ENCODE assay signal across 8 cellular contexts in the genomic region with DNA sequence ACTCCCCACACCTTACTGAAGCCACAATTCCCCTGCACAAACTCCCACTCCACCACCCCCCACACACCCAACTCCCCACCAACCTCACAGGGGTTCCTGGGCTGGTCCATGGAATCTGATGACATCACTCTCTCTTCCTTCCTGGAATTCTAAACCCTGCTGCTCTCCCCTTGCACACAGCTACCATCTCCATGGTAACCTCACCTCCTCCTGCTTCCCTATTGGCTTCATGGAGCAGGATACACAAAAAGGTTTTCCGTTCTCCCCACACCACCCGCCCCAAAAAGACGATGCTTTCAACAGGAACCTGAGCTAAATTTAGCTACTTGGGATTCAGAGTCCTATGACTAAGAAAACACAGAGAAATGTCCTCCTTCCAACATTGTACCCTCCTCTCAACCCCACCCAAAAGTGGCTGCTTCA.
A peak's percentile ranks its signal among the peaks of the same experiment; 100 is the strongest.
DNase-seq lines count a peak whose midpoint lies in the region; ATAC-seq and TF ChIP-seq lines count a peak whose summit lies in the region.

No MANE protein-coding gene starts in this region.

- no peaks in the 10 kb centered on the region for H3K27me3 ChIP-seq in IMR-90 (ENCODE audit: control insufficient read depth, insufficient read depth, low read length)
- no peaks in the 10 kb centered on the region for H3K27me3 ChIP-seq in breast epithelium

- H3K4ac ChIP-seq in IMR-90 (ENCODE audit: low read depth, low read length), result peak overlapping the region; percentile 66

- dilution Hi-C loops in IMR-90 (cut with HindIII; ENCODE audit: low sequenced_read_pairs, unreplicated experiment), result no loop called here

- H2BK5ac ChIP-seq in IMR-90 (ENCODE audit: low read depth, low read length, poor library complexity, severe bottlenecking), result peak overlapping the region; percentile 55

- WGBS in IMR-90 (ENCODE audit: extremely low coverage in 2 of 2, insufficient read length in 1 of 2), 2 experiments, result no CpG with 5 or more reads among the region's 3 CpGs

- TF ChIP-seq CTCF in IMR-90 (conservative IDR thresholded peaks at IDR 0.05; ENCODE audit: low read depth, low read length) (no peak), breast epithelium (IDR thresholded peaks at IDR 0.05) (no peak), GM10248 (IDR thresholded peaks at IDR 0.05; ENCODE audit: control extremely low read depth, extremely low read depth, low read depth, missing control alignments) (no peak)

- no peak for TF ChIP-seq RAD21 in IMR-90 (IDR thresholded peaks at IDR 0.05; ENCODE audit: low read length)

- peak overlapping the region; percentile 70 for H2BK120ac ChIP-seq in IMR-90 (ENCODE audit: low read depth, low read length)

- H2AK9ac ChIP-seq in IMR-90 (replicated peaks; ENCODE audit: low read depth, low read length, poor library complexity), result peak overlapping the region; percentile 32

- peak overlapping the region; percentile 74 for H3K4me2 ChIP-seq in IMR-90 (ENCODE audit: low read depth, low read length)

- DNase-seq in IMR-90 (peak; percentile 90), breast epithelium (ENCODE audit: low spot score in 2 of 2) (no peak), iPS-NIHi7 (ENCODE audit: extremely low spot score) (peak; percentile 90), stromal cell of bone marrow (ENCODE audit: low read depth) (peak; percentile 73), NCI-H446 treated with DMSO at 0.1 percent for 48 hours (lab: John Stamatoyannopoulos, UW) (no peak), GM10248 (ENCODE audit: extremely low spot score) (no peak), activated T-cell treated with anti-CD3 and anti-CD28 coated beads for 4 hours (no peak)
- no peak for DNase-seq in stimulated activated naive B cell treated with anti-CD40 and anti-IgM and Interleukin-4, amounts not matched to agents 10 μg/mL and 1 μg/mL and 100 μg/mL, for 72 hours

- H3K4me1 Mint-ChIP-seq in stimulated activated naive B cell treated with anti-CD40 and anti-IgM and Interleukin-4, amounts not matched to agents 10 μg/mL and 1 μg/mL and 100 μg/mL, for 72 hours, result no peaks in the 10 kb centered on the region

- intact Hi-C loops in IMR-90 (cut with micrococcal nuclease), result loop anchor here (5.0 kb wide), 1 partner anchor 66 kb away; the partner anchor contains the start of gene RBFOX2
- intact Hi-C loops in breast epithelium (cut with DNase I; ENCODE audit: low total_unique reads), result no loop called here

- peaks cover 19% of the 10 kb centered on the region for H4K20me1 ChIP-seq in IMR-90 (ENCODE audit: insufficient read depth, low read length)

- CTCF ChIA-PET in IMR-90 (lab: Yijun Ruan, JAX) (interaction anchor here (0.9 to 1.0 kb wide), 2 partner anchors 21 to 62 kb away, joined by 3 read pairs; no protein-coding TSS in a partner anchor), GM10248 (lab: Yijun Ruan, JAX) (interaction anchor here (1.4 to 1.7 kb wide), 3 partner anchors 9 to 11 kb away, joined by 3 to 5 read pairs (median 4); no protein-coding TSS in a partner anchor)

- H3K14ac ChIP-seq in IMR-90 (replicated peaks; ENCODE audit: low read depth, low read length), result peak overlapping the region; percentile 58

- H2BK15ac ChIP-seq in IMR-90 (ENCODE audit: low read depth, low read length), result peak overlapping the region; percentile 20; the same call in 2 of the 3 replicates

- H4K91ac ChIP-seq in IMR-90 (ENCODE audit: insufficient read depth, low read depth, low read length), result peak overlapping the region; percentile 30; the same call in 1 of the 2 replicates

- in situ Hi-C loops in IMR-90 (cut with MboI; ENCODE audit: low sequenced_read_pairs), result no loop called here

- H3K9me1 ChIP-seq in IMR-90 (ENCODE audit: insufficient read depth, low read length), result peaks cover 8% of the 10 kb centered on the region

- H3K9ac ChIP-seq in IMR-90 (ENCODE audit: low read depth, low read length), result no peak overlapping the region

- H3K27me3 Mint-ChIP-seq in stimulated activated naive B cell treated with anti-CD40 and anti-IgM and Interleukin-4, amounts not matched to agents 10 μg/mL and 1 μg/mL and 100 μg/mL, for 72 hours, result peaks cover 12 to 14% of the 10 kb centered on the region in 2 donors

- H3K56ac ChIP-seq in IMR-90 (ENCODE audit: extremely low read depth, insufficient read depth, low read length), result no peak overlapping the region

- peak; percentile 96 for ATAC-seq in IMR-90 (ENCODE audit: low read depth)
- no peak for ATAC-seq in stimulated activated naive B cell treated with anti-CD40 and anti-IgM and Interleukin-4, amounts not matched to agents 10 μg/mL and 1 μg/mL and 100 μg/mL, for 72 hours (replicated peaks)

- H3K4me3 Mint-ChIP-seq in stimulated activated naive B cell treated with anti-CD40 and anti-IgM and Interleukin-4, amounts not matched to agents 10 μg/mL and 1 μg/mL and 100 μg/mL, for 72 hours, result no peak overlapping the region

- H3K79me1 ChIP-seq in IMR-90 (ENCODE audit: low read depth in 1 of 2, low read length in 2 of 2), result peaks cover 50 to 81% of the 10 kb centered on the region in 2 experiments

- H3K27ac Mint-ChIP-seq in stimulated activated naive B cell treated with anti-CD40 and anti-IgM and Interleukin-4, amounts not matched to agents 10 μg/mL and 1 μg/mL and 100 μg/mL, for 72 hours, result no peak overlapping the region

- peak overlapping the region; percentile 41 for H2BK20ac ChIP-seq in IMR-90 (ENCODE audit: low read depth, low read length)

- H3K23ac ChIP-seq in IMR-90 (ENCODE audit: low read depth, low read length), result peak overlapping the region; percentile 25; the same call in 1 of the 2 replicates

- peak overlapping the region in 1 of 2 experiments; percentile 74; a peak in 1 of 4 replicates for H4K8ac ChIP-seq in IMR-90 (ENCODE audit: low read depth in 2 of 2, low read length in 2 of 2)

- H2AFZ ChIP-seq in IMR-90 (replicated peaks; ENCODE audit: low read length, poor library complexity), result no peak overlapping the region

- peak overlapping the region; percentile 38; the same call in 1 of the 2 replicates for H3K18ac ChIP-seq in IMR-90 (ENCODE audit: low read depth, low read length)

- H3K9me3 ChIP-seq in IMR-90 (ENCODE audit: control insufficient read depth, insufficient read depth, low read length) (no peaks in the 10 kb centered on the region), breast epithelium (no peaks in the 10 kb centered on the region)

- no peaks in the 10 kb centered on the region for H3K9me3 Mint-ChIP-seq in stimulated activated naive B cell treated with anti-CD40 and anti-IgM and Interleukin-4, amounts not matched to agents 10 μg/mL and 1 μg/mL and 100 μg/mL, for 72 hours

- POLR2A ChIA-PET in IMR-90 (lab: Charles Lee; ENCODE audit: unreplicated experiment) (no interaction called here), GM10248 (lab: Yijun Ruan, JAX) (no interaction called here)

- H2AK5ac ChIP-seq in IMR-90 (ENCODE audit: low read depth, low read length), result peak overlapping the region; percentile 69; the same call in 1 of the 2 replicates

- H3K4me1 ChIP-seq in IMR-90 (ENCODE audit: control insufficient read depth, insufficient read depth, low read length) (peaks cover 12% of the 10 kb centered on the region), breast epithelium (peaks cover 0 to 7% of the 10 kb centered on the region in 2 donors)

- no TSS peak for BruUV-seq in IMR-90 (replicated peaks; lab: Mats Ljungman, UMichigan)

- no peak for TF ChIP-seq POLR2A in IMR-90 (IDR thresholded peaks at IDR 0.05; ENCODE audit: low read depth, low read length)
- no peak for TF ChIP-seq POLR2A in breast epithelium (IDR thresholded peaks at IDR 0.05)

- peak overlapping the region; percentile 50; the same call in 1 of the 2 replicates for H3K27ac ChIP-seq in IMR-90 (ENCODE audit: insufficient read depth, low read length)
- H3K27ac ChIP-seq in breast epithelium, result peak overlapping the region; percentile 18 to 64

- H3K36me3 ChIP-seq in IMR-90 (ENCODE audit: control insufficient read depth, insufficient read depth, low read length), result no peaks in the 10 kb centered on the region
- no peaks in the 10 kb centered on the region for H3K36me3 ChIP-seq in breast epithelium

- no peak overlapping the region for H3K4me3 ChIP-seq in IMR-90 (ENCODE audit: insufficient read depth, low read depth, low read length)
- peak overlapping the region in 1 of 3 donors; percentile 13 for H3K4me3 ChIP-seq in breast epithelium

- H3K36me3 Mint-ChIP-seq in stimulated activated naive B cell treated with anti-CD40 and anti-IgM and Interleukin-4, amounts not matched to agents 10 μg/mL and 1 μg/mL and 100 μg/mL, for 72 hours, result no peaks in the 10 kb centered on the region

- peak overlapping the region; percentile 13; the same call in 1 of the 2 replicates for H4K5ac ChIP-seq in IMR-90 (ENCODE audit: low read depth, low read length)

TF ChIP-seq in IMR-90, 13 proteins besides CTCF, POLR2A, EP300 and RAD21 (continues in another document):
- no peak for TF ChIP-seq MAZ (IDR thresholded peaks at IDR 0.05; ENCODE audit: borderline replicate concordance, low read depth, low read length)
- TF ChIP-seq CEBPB (IDR thresholded peaks at IDR 0.05; ENCODE audit: low read depth, low read length), result no peak
- no peak for TF ChIP-seq SMC3 (IDR thresholded peaks at IDR 0.05; ENCODE audit: low read depth, low read length)
- no peak for TF ChIP-seq MXI1 (IDR thresholded peaks at IDR 0.05; ENCODE audit: borderline replicate concordance, low read depth, low read length)
- no peak for TF ChIP-seq ELK1 (IDR thresholded peaks at IDR 0.05; ENCODE audit: borderline replicate concordance, low read depth, low read length)
- no peak for TF ChIP-seq CHD1 (IDR thresholded peaks at IDR 0.05; ENCODE audit: low read depth, low read length)
- no peak for TF ChIP-seq BHLHE40 (IDR thresholded peaks at IDR 0.05; ENCODE audit: low read depth, low read length)
- no peak for TF ChIP-seq USF2 (IDR thresholded peaks at IDR 0.05; ENCODE audit: low read depth, low read length)
- no peak for TF ChIP-seq NFE2L2 (IDR thresholded peaks at IDR 0.05; ENCODE audit: low read depth, low read length)
- TF ChIP-seq FOS (IDR thresholded peaks at IDR 0.05; ENCODE audit: low read depth, low read length), result no peak
- TF ChIP-seq RCOR1 (IDR thresholded peaks at IDR 0.05; ENCODE audit: insufficient replicate concordance, low read length), result no peak

Comparison
In these comparisons a context has a peak if more than half of its experiments do, and no peak if none do; other contexts are left out.
1. DNase-seq: peak in IMR-90 (single experiment), iPS-NIHi7 (single experiment) and stromal cell of bone marrow (single experiment); none in breast epithelium (0 of 2), NCI-H446 treated with DMSO at 0.1 percent for 48 hours (single experiment), stimulated activated naive B cell treated with anti-CD40 and anti-IgM and Interleukin-4, amounts not matched to agents 10 μg/mL and 1 μg/mL and 100 μg/mL, for 72 hours (single experiment), GM10248 (single experiment) and activated T-cell treated with anti-CD3 and anti-CD28 coated beads for 4 hours (single experiment).